In the genomic region with DNA sequence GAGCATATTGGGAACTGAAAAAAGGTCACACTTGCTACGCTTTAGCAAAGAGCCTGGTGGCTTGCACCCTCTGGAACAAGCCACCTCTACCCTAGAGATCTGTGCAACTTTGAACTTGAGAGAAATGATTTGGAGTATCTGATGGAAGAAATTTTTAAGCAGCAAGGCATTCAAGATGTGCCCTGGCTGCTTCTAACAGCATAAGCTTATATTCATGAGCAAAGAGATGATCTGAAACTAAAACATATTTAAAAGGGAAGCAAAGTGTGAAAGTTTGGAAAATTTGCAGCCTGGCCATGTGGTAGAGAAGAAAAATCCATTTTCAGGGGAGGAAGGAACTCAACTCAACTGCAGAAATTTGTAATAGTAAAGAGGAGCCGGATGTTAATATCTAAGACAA, we compare ENCODE assay signal across 23 cellular contexts.
DNase-seq lines count a peak whose midpoint lies in the region; ATAC-seq and TF ChIP-seq lines count a peak whose summit lies in the region.
"Had no signal": no experiment of that assay in that cellular context is flagged by ENCODE, and none has a peak within 500 bp of the region (broad histone marks: within the 10 kb centered on the region; RNA-seq: fewer than 3 reads in every experiment).

No MANE protein-coding gene starts in this region.

- H3K27ac Mint-ChIP-seq in endodermal cell = no peak overlapping the region
- no peak overlapping the region for H3K27ac Mint-ChIP-seq in WTC11
- H3K27ac Mint-ChIP-seq: B cell; CD4-positive, alpha-beta T cell; CD8-positive, alpha-beta T cell had no signal

- peaks cover 98% of the 10 kb centered on the region for H3K36me3 Mint-ChIP-seq in endodermal cell (ENCODE audit: low read depth)
- H3K36me3 Mint-ChIP-seq in WTC11 = peaks cover 83% of the 10 kb centered on the region

- H3K4me1 Mint-ChIP-seq in endodermal cell (no peaks in the 10 kb centered on the region), WTC11 (no peaks in the 10 kb centered on the region)
- H3K4me1 Mint-ChIP-seq: B cell had no signal

- DNase-seq in cardiac septum (ENCODE audit: low spot score) (peak; percentile 29), left cardiac atrium (no peak), endodermal cell (no peak), WTC11 (ENCODE audit: low spot score) (no peak)
- DNase-seq: AML-193; Caco-2; Calu3; CD4-positive, alpha-beta T cell; CD8-positive, alpha-beta T cell; DMS 273 treated with DMSO at 0.1 percent for 48 hours; DMS153; DMS79; EL; GDM1 had no signal

- H3K9ac ChIP-seq in BLaER1 = no peak overlapping the region
- no peak overlapping the region for H3K9ac ChIP-seq in endodermal cell (ENCODE audit: extremely low read depth, low read length, poor library complexity, severe bottlenecking)

- peaks cover 81% of the 10 kb centered on the region for H3K36me3 ChIP-seq in BLaER1
- H3K36me3 ChIP-seq in endodermal cell (ENCODE audit: control insufficient read depth, insufficient read depth, low read length) = peaks cover 100% of the 10 kb centered on the region

- ATAC-seq in left cardiac atrium = no peak
- no peak for ATAC-seq in GM18907 (IDR thresholded peaks at IDR 0.05; ENCODE audit: unreplicated experiment)
- ATAC-seq in WTC11 = no peak
- ATAC-seq in GM21723 (IDR thresholded peaks at IDR 0.05; ENCODE audit: unreplicated experiment) = no peak
- ATAC-seq: A549; CD8-positive, alpha-beta T cell; GM12878 had no signal

- no peak overlapping the region for H3K4me3 Mint-ChIP-seq in endodermal cell
- H3K4me3 Mint-ChIP-seq in WTC11 = no peak overlapping the region
- H3K4me3 Mint-ChIP-seq: B cell; CD4-positive, alpha-beta T cell; CD8-positive, alpha-beta T cell had no signal

- 60 to 100% methylated on average over 1 to 2 of the region's 2 CpGs for WGBS in endodermal cell (ENCODE audit: insufficient coverage in 1 of 2, insufficient read length in 1 of 2), 2 experiments

- TF ChIP-seq CTCF in endodermal cell (conservative IDR thresholded peaks at IDR 0.05) = no peak
- no peak for TF ChIP-seq CTCF in WTC11 (IDR thresholded peaks at IDR 0.05)

- POLR2A ChIA-PET in WTC11 (lab: Charles Lee) = no interaction called here

- H3K9me3 Mint-ChIP-seq in endodermal cell (peaks cover 46% of the 10 kb centered on the region), WTC11 (peaks cover 44% of the 10 kb centered on the region)

- H3K4me1 ChIP-seq in BLaER1 (peaks cover 40% of the 10 kb centered on the region), endodermal cell (ENCODE audit: control insufficient read depth, insufficient read depth, low read length) (no peaks in the 10 kb centered on the region)
- H3K4me1 ChIP-seq: Caco-2 had no signal

- no peaks in the 10 kb centered on the region; the same call in 1 of the 2 replicates for H3K27me3 ChIP-seq in BLaER1
- no peaks in the 10 kb centered on the region for H3K27me3 ChIP-seq in endodermal cell (ENCODE audit: control insufficient read depth, insufficient read depth, low read length, poor library complexity, severe bottlenecking)

- CTCF ChIA-PET in WTC11 (lab: Charles Lee) = no interaction called here

- H4K20me1 ChIP-seq in BLaER1 = no peaks in the 10 kb centered on the region

- H3K4me3 ChIP-seq in BLaER1 (0 out of 2 replicates have a peak overlapping the region, but pooled peaks have one; percentile 23), endodermal cell (ENCODE audit: low read length) (peak overlapping the region; percentile 62), iPS-18c (ENCODE audit: insufficient read depth, low read depth, low read length) (peak overlapping the region; percentile 9; the same call in 1 of the 2 replicates)
- H3K4me3 ChIP-seq: A549, GM12878 had no signal

- H3K9me3 ChIP-seq in BLaER1 = peaks cover 71% of the 10 kb centered on the region
- H3K9me3 ChIP-seq in endodermal cell (ENCODE audit: control insufficient read depth, low read length) = peaks cover 51% of the 10 kb centered on the region
- H3K9me3 ChIP-seq in iPS-18c (ENCODE audit: control insufficient read depth, insufficient read depth, low read length) = peaks cover 17% of the 10 kb centered on the region

- no peak overlapping the region for H3K27ac ChIP-seq in BLaER1
- no peak overlapping the region for H3K27ac ChIP-seq in endodermal cell (ENCODE audit: low read depth, low read length)
- H3K27ac ChIP-seq: 22Rv1, A549, C4-2B had no signal

- intact Hi-C loops in cardiac septum (cut with DNase I) (no loop called here), left cardiac atrium (cut with DNase I) (no loop called here)

- H3K4me2 ChIP-seq in BLaER1 = no peak overlapping the region
- H3K4me2 ChIP-seq: A549 had no signal

- no peaks in the 10 kb centered on the region for H3K27me3 Mint-ChIP-seq in endodermal cell (ENCODE audit: insufficient read depth)
- H3K27me3 Mint-ChIP-seq in WTC11 (ENCODE audit: low read depth) = peaks cover 3% of the 10 kb centered on the region
- H3K27me3 Mint-ChIP-seq: B cell; CD4-positive, alpha-beta T cell had no signal

TF ChIP-seq in WTC11, 78 proteins besides CTCF, POLR2A, EP300 and RAD21:
- no peak for TF ChIP-seq GABPB1 (CRISPR knock-in tag; IDR thresholded peaks at IDR 0.05)
- no peak for TF ChIP-seq ZNF138 (CRISPR knock-in tag; conservative IDR thresholded peaks at IDR 0.05)
TF ChIP-seq in WTC11: peak in this region for 0.

Comparison
In these comparisons a context has a peak if more than half of its experiments do, and no peak if none do; other contexts are left out.
1. H3K4me3 ChIP-seq: peak in every context shown above with its lines; median percentile 62 in endodermal cell; 23 in BLaER1; 9 in iPS-18c.